Comparison of ENCODE assay signal across 11 cellular contexts in genomic region chr3:183381179-183381578, GRCh38. TPM values are rescaled to one million over a fixed set of nuclear protein-coding genes. Genes with fewer than 3 reads are reported as not detected.
DNase-seq lines count a peak whose midpoint lies in the region; ATAC-seq, FAIRE-seq and TF ChIP-seq lines count a peak whose summit lies in the region.
"Had no signal": no experiment of that assay in that cellular context is flagged by ENCODE, and none has a peak within 500 bp of the region (broad histone marks: within the 10 kb centered on the region; RNA-seq: fewer than 3 reads in every experiment).

No MANE protein-coding gene starts in this region.

- H3K27ac Mint-ChIP-seq in astrocyte (ENCODE audit: unreplicated experiment) = no peak overlapping the region
- no peak overlapping the region for H3K27ac Mint-ChIP-seq in T-cell
- no peak overlapping the region for H3K27ac Mint-ChIP-seq in CD4-positive, alpha-beta T cell

- H3K27ac ChIP-seq in astrocyte (ENCODE audit: low read depth, low read length) (no peak overlapping the region), osteoblast (ENCODE audit: low read depth, low read length) (no peak overlapping the region)
- no peak overlapping the region for H3K27ac ChIP-seq in CD4-positive, alpha-beta T cell (ENCODE audit: low read depth, low read length)
- H3K27ac ChIP-seq: uterus had no signal

- H3K36me3 Mint-ChIP-seq in astrocyte (ENCODE audit: low read depth, unreplicated experiment) = no peaks in the 10 kb centered on the region
- H3K36me3 Mint-ChIP-seq in T-cell = peaks cover 3% of the 10 kb centered on the region
- H3K36me3 Mint-ChIP-seq in CD4-positive, alpha-beta T cell (ENCODE audit: low read depth) = no peaks in the 10 kb centered on the region

- peaks cover 14% of the 10 kb centered on the region for H3K4me1 Mint-ChIP-seq in astrocyte (ENCODE audit: low read depth, unreplicated experiment)
- peaks cover 4 to 12% (median 9%) of the 10 kb centered on the region in 3 donors for H3K4me1 Mint-ChIP-seq in T-cell
- H3K4me1 Mint-ChIP-seq in CD4-positive, alpha-beta T cell (ENCODE audit: low read depth) = peaks cover 10% of the 10 kb centered on the region

- no peak overlapping the region for H3K4me2 ChIP-seq in astrocyte (ENCODE audit: low read length)
- H3K4me2 ChIP-seq in osteoblast (ENCODE audit: insufficient read depth, low read length) = no peak overlapping the region

- no peak for TF ChIP-seq CTCF in astrocyte (IDR thresholded peaks at IDR 0.05; ENCODE audit: insufficient read depth, low read depth, low read length)
- TF ChIP-seq CTCF in osteoblast (IDR thresholded peaks at IDR 0.05; ENCODE audit: extremely low read depth, low read depth, low read length) = no peak
- TF ChIP-seq CTCF in CD4-positive, alpha-beta T cell (IDR thresholded peaks at IDR 0.05) = no peak

- H3K27me3 ChIP-seq in astrocyte (ENCODE audit: insufficient read depth, low read length) (peaks cover 4% of the 10 kb centered on the region), osteoblast (ENCODE audit: insufficient read depth, low read length) (peaks cover 4% of the 10 kb centered on the region)
- no peaks in the 10 kb centered on the region for H3K27me3 ChIP-seq in CD4-positive, alpha-beta T cell (ENCODE audit: control insufficient read depth, insufficient read depth, low read length)
- H3K27me3 ChIP-seq: dorsolateral prefrontal cortex, uterus had no signal

- H3K9me3 Mint-ChIP-seq in astrocyte (ENCODE audit: unreplicated experiment) (no peaks in the 10 kb centered on the region), T-cell (no peaks in the 10 kb centered on the region)
- H3K9me3 Mint-ChIP-seq in CD4-positive, alpha-beta T cell = no peaks in the 10 kb centered on the region

- CTCF ChIA-PET in T-cell (lab: Charles Lee) = interaction anchor here (0.5 to 3.4 kb wide), 10 partner anchors 16 to 261 kb away, joined by 3 to 38 read pairs (median 6); no protein-coding TSS in a partner anchor
- CTCF ChIA-PET in CD4-positive, alpha-beta T cell (lab: Charles Lee) = interaction anchor here (1.3 to 3.1 kb wide), 3 partner anchors 97 to 197 kb away, joined by 3 to 23 read pairs (median 7); no protein-coding TSS in a partner anchor

- no peak for FAIRE-seq in astrocyte (lab: Jason Lieb, UNC)

- no peak overlapping the region for H3K9ac ChIP-seq in astrocyte (ENCODE audit: low read length)

- H3K36me3 ChIP-seq in astrocyte (ENCODE audit: insufficient read depth, low read length) = no peaks in the 10 kb centered on the region
- no peaks in the 10 kb centered on the region for H3K36me3 ChIP-seq in osteoblast (ENCODE audit: insufficient read depth, low read length)
- H3K36me3 ChIP-seq: uterus had no signal

- H3K9me3 ChIP-seq in astrocyte (ENCODE audit: insufficient read depth, low read depth, low read length) = no peaks in the 10 kb centered on the region
- no peaks in the 10 kb centered on the region for H3K9me3 ChIP-seq in osteoblast (ENCODE audit: low read depth, low read length)
- no peaks in the 10 kb centered on the region for H3K9me3 ChIP-seq in CD4-positive, alpha-beta T cell (ENCODE audit: control insufficient read depth, low read length)
- H3K9me3 ChIP-seq: uterus had no signal

- H3K4me3 Mint-ChIP-seq in astrocyte (ENCODE audit: unreplicated experiment) = no peak overlapping the region
- H3K4me3 Mint-ChIP-seq in T-cell = no peak overlapping the region
- H3K4me3 Mint-ChIP-seq in CD4-positive, alpha-beta T cell = no peak overlapping the region

- H3K27me3 Mint-ChIP-seq in astrocyte (ENCODE audit: low read depth, unreplicated experiment) = peaks cover 4% of the 10 kb centered on the region
- H3K27me3 Mint-ChIP-seq in T-cell = peaks cover 0 to 2% of the 10 kb centered on the region in 2 donors
- no peaks in the 10 kb centered on the region for H3K27me3 Mint-ChIP-seq in CD4-positive, alpha-beta T cell

- peak; percentile 40 for DNase-seq in NK-92 treated with Interleukin-12 subunit alpha and Interleukin-12 subunit beta, amount 100 ng/mL, for 24 hours (lab: John Stamatoyannopoulos, UW)
- DNase-seq in NK-92 (lab: John Stamatoyannopoulos, UW; ENCODE audit: unreplicated experiment) (no peak), NCI-H187 (lab: John Stamatoyannopoulos, UW) (peak; percentile 41 to 45), astrocyte (ENCODE audit: low read depth) (peak; percentile 63), osteoblast (ENCODE audit: insufficient read length, low spot score, missing footprints) (no peak), T-cell (no peak), glomerular visceral epithelial cell (ENCODE audit: extremely low spot score) (no peak)
- no peak for DNase-seq in CD4-positive, alpha-beta T cell
- DNase-seq: dorsolateral prefrontal cortex, occipital lobe, uterus had no signal

- intact Hi-C loops in CD4-positive, alpha-beta T cell (cut with DNase I, micrococcal nuclease) = loop anchor here (5.0 to 10.0 kb wide), 4 partner anchors 96 to 669 kb away; no protein-coding TSS in a partner anchor

- no peak overlapping the region for H3K4me3 ChIP-seq in astrocyte (ENCODE audit: insufficient read depth, low read depth, low read length)
- no peak overlapping the region for H3K4me3 ChIP-seq in osteoblast (ENCODE audit: insufficient read depth, low read length)
- H3K4me3 ChIP-seq: dorsolateral prefrontal cortex, uterus had no signal

- H4K20me1 ChIP-seq in astrocyte (ENCODE audit: insufficient read depth, low read length) (no peaks in the 10 kb centered on the region), osteoblast (ENCODE audit: insufficient read depth, low read length) (no peaks in the 10 kb centered on the region)

- H2AFZ ChIP-seq in astrocyte (ENCODE audit: low read depth, low read length) (peak overlapping the region; percentile 14), osteoblast (ENCODE audit: low read length) (peak overlapping the region; percentile 65)

- H3K4me1 ChIP-seq in astrocyte (ENCODE audit: insufficient read depth, low read length) (peaks cover 5% of the 10 kb centered on the region), osteoblast (ENCODE audit: insufficient read depth, low read length) (no peaks in the 10 kb centered on the region)
- H3K4me1 ChIP-seq: uterus had no signal

- POLR2A ChIA-PET in T-cell (lab: Charles Lee) = interaction anchor here in 1 of 2 donors (0.6 kb wide), 1 partner anchor 244 kb away, joined by 3 read pairs; no protein-coding TSS in a partner anchor
- POLR2A ChIA-PET in CD4-positive, alpha-beta T cell (lab: Charles Lee) = interaction anchor here (0.6 kb wide), 1 partner anchor 399 kb away, joined by 4 read pairs; no protein-coding TSS in a partner anchor

- H3K79me2 ChIP-seq in astrocyte (ENCODE audit: insufficient read depth, low read length) (no peaks in the 10 kb centered on the region), osteoblast (ENCODE audit: insufficient read depth, low read length) (no peaks in the 10 kb centered on the region)

- no peak for ATAC-seq in T-cell (replicated peaks in 1 of 4)
- no peak for ATAC-seq in CD4-positive, alpha-beta T cell (ENCODE audit: poor library complexity)

RNA-seq across cellular contexts. Expression of gene MCF2L2, which starts 47.2 kb away (rescaled TPM):
- total RNA-seq in astrocyte = 0.89 and 1.2 TPM in 2 replicates
- total RNA-seq in osteoblast = under 0.01 TPM in 2 replicates
- 1 to 10 TPM; 4.8 to 8.1 (median 5.9) TPM for total RNA-seq in T-cell
- 1 to 10 TPM; 3.8 to 4.1 TPM for total RNA-seq in CD4-positive, alpha-beta T cell

Comparison
In these comparisons a context has a peak if more than half of its experiments do, and no peak if none do; other contexts are left out.
1. DNase-seq: peak in NK-92 treated with Interleukin-12 subunit alpha and Interleukin-12 subunit beta, amount 100 ng/mL, for 24 hours (single experiment), NCI-H187 (2 of 2) and astrocyte (single experiment); none in NK-92 (single experiment), osteoblast (single experiment), T-cell (0 of 34), CD4-positive, alpha-beta T cell (0 of 10) and glomerular visceral epithelial cell (single experiment).